Comparison of ENCODE assay signal across 11 cellular contexts in the genomic region with DNA sequence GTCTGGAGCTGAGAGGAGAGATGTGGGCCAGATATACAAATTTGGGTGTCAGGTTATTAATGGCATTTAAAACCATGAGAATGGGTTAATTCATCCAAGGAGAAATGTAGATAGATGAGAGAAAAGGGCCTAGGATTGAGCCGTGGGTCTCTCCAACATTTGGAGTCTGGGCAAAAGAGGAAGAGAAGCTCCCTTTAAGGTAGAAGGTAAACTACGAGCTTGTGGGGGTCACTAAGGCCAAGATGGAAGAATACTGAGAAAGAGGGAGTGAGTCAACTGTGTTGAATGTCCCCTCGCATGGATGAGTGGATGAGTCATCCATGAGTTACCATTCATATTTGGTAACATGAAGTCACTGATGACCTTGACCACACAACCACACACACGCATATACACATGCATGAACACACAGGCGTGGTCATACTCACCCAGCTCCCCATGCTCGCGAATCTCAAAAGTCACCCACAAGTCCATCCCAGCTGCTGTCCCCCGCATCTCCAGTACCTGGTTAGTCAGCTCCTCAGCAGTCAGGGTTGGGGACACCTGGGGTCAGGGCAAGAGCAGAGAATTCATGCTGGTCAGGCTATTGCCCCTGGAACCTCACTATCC. TPM values are rescaled to one million over a fixed set of nuclear protein-coding genes. Genes with fewer than 3 reads are reported as not detected.
DNase-seq lines count a peak whose midpoint lies in the region; ATAC-seq, FAIRE-seq and TF ChIP-seq lines count a peak whose summit lies in the region.
"Had no signal": no experiment of that assay in that cellular context is flagged by ENCODE, and none has a peak within 500 bp of the region (broad histone marks: within the 10 kb centered on the region; RNA-seq: fewer than 3 reads in every experiment).

No MANE protein-coding gene starts in this region.

- FAIRE-seq in K562 (lab: Jason Lieb, UNC) = peak; percentile 65
- no peak for FAIRE-seq in urothelium cell line (lab: Jason Lieb, UNC)

- H3K4me3 Mint-ChIP-seq in CD14-positive monocyte (no peak overlapping the region), progenitor cell of endocrine pancreas (ENCODE audit: low read depth) (no peak overlapping the region)

- no TSS peak for BruUV-seq in K562 (replicated peaks; lab: Mats Ljungman, UMichigan)

- H3K4me1 ChIP-seq in K562 (replicated peaks in 1 of 2; ENCODE audit: control insufficient read depth in 2 of 2, insufficient read depth in 2 of 2, low read length in 2 of 2) = peaks cover 0 to 8% of the 10 kb centered on the region in 2 experiments; a peak in 2 of 5 replicates

- no peaks in the 10 kb centered on the region for H3K36me3 Mint-ChIP-seq in activated naive CD4-positive, alpha-beta T cell treated with anti-CD3 and anti-CD28 coated beads, Interleukin-2, amount 50 U/mL, for 72 hours
- H3K36me3 Mint-ChIP-seq in CD14-positive monocyte = peaks cover 82% of the 10 kb centered on the region in 2 donors
- H3K36me3 Mint-ChIP-seq in progenitor cell of endocrine pancreas (ENCODE audit: insufficient read depth) = no peaks in the 10 kb centered on the region

- H3K9me3 ChIP-seq in K562 (replicated peaks; ENCODE audit: control insufficient read depth, insufficient read depth, low read depth, low read length) = no peaks in the 10 kb centered on the region

- H3K4me1 Mint-ChIP-seq in CD14-positive monocyte = no peaks in the 10 kb centered on the region
- no peaks in the 10 kb centered on the region for H3K4me1 Mint-ChIP-seq in progenitor cell of endocrine pancreas (ENCODE audit: low read depth)

- H3K27me3 Mint-ChIP-seq in CD14-positive monocyte (ENCODE audit: low read depth in 3 of 3) (peaks cover 0 to 2% (median 0%) of the 10 kb centered on the region in 3 donors), progenitor cell of endocrine pancreas (peaks cover 2% of the 10 kb centered on the region)

- DNase-seq in activated naive CD4-positive, alpha-beta T cell treated with anti-CD3 and anti-CD28 coated beads, Interleukin-2, amount 50 U/mL, for 72 hours (ENCODE audit: low spot score in 2 of 2) = no peak
- DNase-seq in activated naive CD4-positive, alpha-beta T cell (lab: John Stamatoyannopoulos, UW) = no peak
- DNase-seq in K562 (ENCODE audit: extremely low read depth in 1 of 4, low spot score in 3 of 4) = peak; percentile 39 to 72 (median 54)
- peak; percentile 58 for DNase-seq in urothelium cell line (ENCODE audit: low spot score)
- DNase-seq in CD14-positive monocyte (ENCODE audit: low spot score) = no peak
- DNase-seq in progenitor cell of endocrine pancreas (ENCODE audit: low spot score, unreplicated experiment) = no peak
- DNase-seq: COR-L47 had no signal

- H3K27ac ChIP-seq in K562 (ENCODE audit: extremely low read depth, low read depth, low read length) = peak overlapping the region; percentile 37; the same call in 2 of the 3 replicates
- H3K27ac ChIP-seq: cardiac muscle cell, HL-60 had no signal

- POLR2A ChIA-PET in K562 (lab: Yijun Ruan, JAX) = interaction anchor here (0.5 to 2.7 kb wide), 4 partner anchors 12 to 466 kb away, joined by 3 to 11 read pairs (median 3); a partner anchor contains a TSS

- H3K9ac ChIP-seq in K562 (ENCODE audit: insufficient read depth in 1 of 2, low read depth in 2 of 2, low read length in 2 of 2) = no peak overlapping the region

- no peaks in the 10 kb centered on the region for H3K79me2 ChIP-seq in K562 (ENCODE audit: control insufficient read depth, insufficient read depth, low read length)

- no peaks in the 10 kb centered on the region for H4K20me1 ChIP-seq in K562 (replicated peaks; ENCODE audit: control insufficient read depth, insufficient read depth, low read length)

- H3K27me3 ChIP-seq in K562 (ENCODE audit: control insufficient read depth in 2 of 2, insufficient read depth in 2 of 2, low read length in 2 of 2) = no peaks in the 10 kb centered on the region
- H3K27me3 ChIP-seq: cardiac muscle cell had no signal

- H3K9me3 Mint-ChIP-seq in activated naive CD4-positive, alpha-beta T cell treated with anti-CD3 and anti-CD28 coated beads, Interleukin-2, amount 50 U/mL, for 72 hours = no peaks in the 10 kb centered on the region
- peaks cover 0 to 5% (median 0%) of the 10 kb centered on the region in 7 donors for H3K9me3 Mint-ChIP-seq in CD14-positive monocyte
- no peaks in the 10 kb centered on the region for H3K9me3 Mint-ChIP-seq in progenitor cell of endocrine pancreas (ENCODE audit: low read depth)

- intact Hi-C loops in K562 (cut with micrococcal nuclease) = no loop called here
- intact Hi-C loops in CD14-positive monocyte (cut with micrococcal nuclease) = no loop called here

- no peak for TF ChIP-seq RAD21 in K562 (CRISPR knock-in tag; conservative IDR thresholded peaks at IDR 0.05 in 1 of 2, IDR thresholded peaks at IDR 0.05 in 1 of 2)

- ATAC-seq in activated naive CD4-positive, alpha-beta T cell treated with anti-CD3 and anti-CD28 coated beads, Interleukin-2, amount 50 U/mL, for 72 hours = peak; percentile 48 to 86
- peak; percentile 79 for ATAC-seq in HG03354 (IDR thresholded peaks at IDR 0.05; ENCODE audit: poor library complexity, severe bottlenecking, unreplicated experiment)
- ATAC-seq in K562 = peak; percentile 53
- ATAC-seq in GM21515 (IDR thresholded peaks at IDR 0.05; ENCODE audit: unreplicated experiment) = no peak

- CTCF ChIA-PET in K562 (lab: Yijun Ruan, JAX; ENCODE audit: low intra/inter-chr PET ratio) = no interaction called here

- TF ChIP-seq POLR2A in K562 (conservative IDR thresholded peaks at IDR 0.05) = no peak

- WGBS in K562 (ENCODE audit: insufficient coverage, low coverage, missing lambda C conversion rate) = 26% methylated on average over 8 of the region's 8 CpGs

- TF ChIP-seq CTCF in K562 (IDR thresholded peaks at IDR 0.05 in 2 of 3, conservative IDR thresholded peaks at IDR 0.05 in 1 of 3; ENCODE audit: insufficient read depth in 2 of 3, low read depth in 1 of 3, low read length in 3 of 3) (no peak), CD14-positive monocyte (IDR thresholded peaks at IDR 0.05) (no peak), progenitor cell of endocrine pancreas (IDR thresholded peaks at IDR 0.05; ENCODE audit: unreplicated experiment) (no peak)

- no peak overlapping the region for H2AFZ ChIP-seq in K562 (ENCODE audit: low read depth, low read length)

- H3K4me3 ChIP-seq in K562 = no peak overlapping the region
- H3K4me3 ChIP-seq: cardiac muscle cell had no signal

- no peak overlapping the region for H3K27ac Mint-ChIP-seq in activated naive CD4-positive, alpha-beta T cell treated with anti-CD3 and anti-CD28 coated beads, Interleukin-2, amount 50 U/mL, for 72 hours
- H3K27ac Mint-ChIP-seq in CD14-positive monocyte (peak overlapping the region in 1 of 7 donors; percentile 25), progenitor cell of endocrine pancreas (no peak overlapping the region)

- H3K36me3 ChIP-seq in K562 (ENCODE audit: control insufficient read depth, insufficient read depth, low read length) = peaks cover 11% of the 10 kb centered on the region; the same call in 2 of the 3 replicates
- H3K36me3 ChIP-seq: cardiac muscle cell had no signal

- TF ChIP-seq EP300 in K562 (IDR thresholded peaks at IDR 0.05; ENCODE audit: low read length) = peak; percentile 29; the same call in 1 of the 2 replicates

- no peak overlapping the region for H3K4me2 ChIP-seq in K562 (ENCODE audit: insufficient read depth, low read length)

- in situ Hi-C loops in K562 (cut with MboI) = no loop called here

- H3K9me1 ChIP-seq in K562 (ENCODE audit: control insufficient read depth, insufficient read depth, low read length) = peaks cover 5% of the 10 kb centered on the region

RNA-seq across cellular contexts. Expression of a gene that starts 6.8 kb away (rescaled TPM):
- 10 to 100 TPM; 44.9 to 62.9 TPM for total RNA-seq in activated naive CD4-positive, alpha-beta T cell treated with anti-CD3 and anti-CD28 coated beads, Interleukin-2, amount 50 U/mL, for 72 hours
- total RNA-seq in K562 (2011; cell fraction: chromatin; rRNA removed; ENCODE audit: low replicate concordance) = 160 and 307 TPM in 2 replicates
- 128 and 139 TPM in 2 replicates for total RNA-seq in K562 (2011; cell fraction: nucleolus; rRNA removed)
- 143 and 150 TPM in 2 replicates for total RNA-seq in K562 (2011; cell fraction: nucleoplasm; rRNA removed)
- total RNA-seq in K562 (2014; rRNA removed) = 19.2 and 20.6 TPM in 2 replicates
- total RNA-seq in K562 (2014; rRNA removed; fragmentation: Illumina TruSeq; extraction: Trizol) = 7.0 and 7.9 TPM in 2 replicates
- total RNA-seq in K562 (2015; rRNA removed; fragmentation: Illumina TruSeq; extraction: Trizol) = 12.9 and 13.7 TPM in 2 replicates
- total RNA-seq in K562 (2021) = 19.2 and 26.5 TPM in 2 replicates
- 24.8 and 36.2 TPM in 2 replicates for polyA plus RNA-seq in K562 (2011; rRNA removed)
- 11.3 and 18.8 TPM in 2 replicates for polyA plus RNA-seq in K562 (2011; cell fraction: cytosol; rRNA removed)
- polyA plus RNA-seq in K562 (2011; cell fraction: nucleus; rRNA removed) = 300 and 346 TPM in 2 replicates
- 16.4 and 35.9 TPM in 2 replicates for polyA plus RNA-seq in K562 (2012)
- polyA plus RNA-seq in K562 (2014; fragmentation: Illumina TruSeq; extraction: Trizol) = 13.6 and 20.6 TPM in 2 replicates
- under 1 TPM; 0.35 to 0.84 TPM for polyA plus RNA-seq in K562 (2014; fragmentation: Nextera tagmentation; extraction: Ambion mirVana)
- polyA plus RNA-seq in K562 (2014; rRNA removed) = 28.6 and 37.5 TPM in 2 replicates
- polyA minus RNA-seq in K562 (2011; rRNA and poly(A)+ RNA removed) = 7.8 and 12.4 TPM in 2 replicates
- polyA minus RNA-seq in K562 (2011; cell fraction: cytosol; rRNA and poly(A)+ RNA removed) = 12.8 and 13.1 TPM in 2 replicates
- polyA minus RNA-seq in K562 (2011; cell fraction: nucleus; rRNA and poly(A)+ RNA removed) = 43.8 and 62.2 TPM in 2 replicates
- polyA plus RNA-seq in CD14-positive monocyte = 1 to 10 TPM; 3.0 to 3.4 TPM
- 27.7 and 30.7 TPM in 2 replicates for total RNA-seq in progenitor cell of endocrine pancreas

RNA-seq across cellular contexts. Expression of a gene that starts 21.2 kb away (rescaled TPM):
- total RNA-seq in activated naive CD4-positive, alpha-beta T cell treated with anti-CD3 and anti-CD28 coated beads, Interleukin-2, amount 50 U/mL, for 72 hours = 10 to 100 TPM; 22.2 to 34.2 TPM
- total RNA-seq in K562 (2011; cell fraction: chromatin; rRNA removed; ENCODE audit: low replicate concordance) = 14.3 and 44.8 TPM in 2 replicates
- total RNA-seq in K562 (2011; cell fraction: nucleolus; rRNA removed) = 46.6 and 54.9 TPM in 2 replicates
- total RNA-seq in K562 (2011; cell fraction: nucleoplasm; rRNA removed) = 22.9 and 26.5 TPM in 2 replicates
- total RNA-seq in K562 (2014; rRNA removed) (30.7 and 35.5 TPM in 2 replicates), K562 (2014; rRNA removed; fragmentation: Illumina TruSeq; extraction: Trizol) (5.0 and 7.0 TPM in 2 replicates), K562 (2015; rRNA removed; fragmentation: Illumina TruSeq; extraction: Trizol) (14.1 and 14.3 TPM in 2 replicates), K562 (2021) (22.9 and 23.3 TPM in 2 replicates), progenitor cell of endocrine pancreas (5.2 and 6.7 TPM in 2 replicates)
- polyA plus RNA-seq in K562 (2011; rRNA removed) (17.4 and 17.9 TPM in 2 replicates), K562 (2014; fragmentation: Illumina TruSeq; extraction: Trizol) (13.3 and 19.8 TPM in 2 replicates), K562 (2014; fragmentation: Nextera tagmentation; extraction: Ambion mirVana) (under 1 TPM; 0.06 to 0.76 TPM), K562 (2014; rRNA removed) (33.8 and 36.0 TPM in 2 replicates), CD14-positive monocyte (1 to 10 TPM; 1.0 to 1.3 TPM)
- polyA plus RNA-seq in K562 (2011; cell fraction: cytosol; rRNA removed) = 15.7 and 32.1 TPM in 2 replicates
- 65.3 and 140 TPM in 2 replicates for polyA plus RNA-seq in K562 (2011; cell fraction: nucleus; rRNA removed)
- 4.8 and 10.5 TPM in 2 replicates for polyA plus RNA-seq in K562 (2012)
- 6.0 and 11.9 TPM in 2 replicates for polyA minus RNA-seq in K562 (2011; rRNA and poly(A)+ RNA removed)
- 7.4 and 8.4 TPM in 2 replicates for polyA minus RNA-seq in K562 (2011; cell fraction: cytosol; rRNA and poly(A)+ RNA removed)
- 18.0 and 23.8 TPM in 2 replicates for polyA minus RNA-seq in K562 (2011; cell fraction: nucleus; rRNA and poly(A)+ RNA removed)

RNA-seq across cellular contexts. Expression of a gene that starts 21.4 kb away (rescaled TPM):
- total RNA-seq in activated naive CD4-positive, alpha-beta T cell treated with anti-CD3 and anti-CD28 coated beads, Interleukin-2, amount 50 U/mL, for 72 hours = 100 to 1,000 TPM in 1 of 2 donors, 10 to 100 TPM in 1; 70.7 to 110 TPM
- total RNA-seq in K562 (2011; cell fraction: chromatin; rRNA removed; ENCODE audit: low replicate concordance) = 380 and 433 TPM in 2 replicates
- 249 and 274 TPM in 2 replicates for total RNA-seq in K562 (2011; cell fraction: nucleolus; rRNA removed)
- total RNA-seq in K562 (2011; cell fraction: nucleoplasm; rRNA removed) = 332 and 388 TPM in 2 replicates
- total RNA-seq in K562 (2014; rRNA removed) = 111 and 160 TPM in 2 replicates
- 118 and 129 TPM in 2 replicates for total RNA-seq in K562 (2014; rRNA removed; fragmentation: Illumina TruSeq; extraction: Trizol)
- 116 and 130 TPM in 2 replicates for total RNA-seq in K562 (2015; rRNA removed; fragmentation: Illumina TruSeq; extraction: Trizol)
- 114 and 119 TPM in 2 replicates for total RNA-seq in K562 (2021)
- 190 and 191 TPM in 2 replicates for polyA plus RNA-seq in K562 (2011; rRNA removed)
- 207 and 230 TPM in 2 replicates for polyA plus RNA-seq in K562 (2011; cell fraction: cytosol; rRNA removed)
- polyA plus RNA-seq in K562 (2011; cell fraction: nucleus; rRNA removed) = 365 and 426 TPM in 2 replicates
- 77.6 and 93.4 TPM in 2 replicates for polyA plus RNA-seq in K562 (2012)
- polyA plus RNA-seq in K562 (2014; fragmentation: Illumina TruSeq; extraction: Trizol) = 144 and 153 TPM in 2 replicates
- polyA plus RNA-seq in K562 (2014; fragmentation: Nextera tagmentation; extraction: Ambion mirVana) = 100 to 1,000 TPM in 1 of 2 experiments, 10 to 100 TPM in 1; 89.7 to 107 TPM
- 120 and 137 TPM in 2 replicates for polyA plus RNA-seq in K562 (2014; rRNA removed)
- polyA minus RNA-seq in K562 (2011; rRNA and poly(A)+ RNA removed) = 136 and 147 TPM in 2 replicates
- polyA minus RNA-seq in K562 (2011; cell fraction: cytosol; rRNA and poly(A)+ RNA removed) = 73.0 and 87.2 TPM in 2 replicates
- 80.6 and 114 TPM in 2 replicates for polyA minus RNA-seq in K562 (2011; cell fraction: nucleus; rRNA and poly(A)+ RNA removed)
- 10 to 100 TPM; 80.5 to 82.3 TPM for polyA plus RNA-seq in CD14-positive monocyte
- 101 and 103 TPM in 2 replicates for total RNA-seq in progenitor cell of endocrine pancreas

RNA-seq across cellular contexts. Expression of a gene that starts 24.0 kb away (rescaled TPM):
- total RNA-seq in activated naive CD4-positive, alpha-beta T cell treated with anti-CD3 and anti-CD28 coated beads, Interleukin-2, amount 50 U/mL, for 72 hours = 1 to 10 TPM; 2.7 to 8.3 TPM
- 9.6 and 29.6 TPM in 2 replicates for total RNA-seq in K562 (2011; cell fraction: chromatin; rRNA removed; ENCODE audit: low replicate concordance)
- total RNA-seq in K562 (2011; cell fraction: nucleolus; rRNA removed) = 10.7 and 13.7 TPM in 2 replicates
- total RNA-seq in K562 (2011; cell fraction: nucleoplasm; rRNA removed) = 8.9 and 9.9 TPM in 2 replicates
- total RNA-seq in K562 (2014; rRNA removed) (6.4 and 8.6 TPM in 2 replicates), K562 (2014; rRNA removed; fragmentation: Illumina TruSeq; extraction: Trizol) (5.1 and 5.2 TPM in 2 replicates), K562 (2015; rRNA removed; fragmentation: Illumina TruSeq; extraction: Trizol) (7.1 and 7.5 TPM in 2 replicates), K562 (2021) (23.3 and 25.7 TPM in 2 replicates), progenitor cell of endocrine pancreas (6.2 and 6.4 TPM in 2 replicates)
- polyA plus RNA-seq in K562 (2011; rRNA removed) (6.1 and 7.0 TPM in 2 replicates), K562 (2014; fragmentation: Illumina TruSeq; extraction: Trizol) (16.6 and 16.8 TPM in 2 replicates), K562 (2014; fragmentation: Nextera tagmentation; extraction: Ambion mirVana) (1 to 10 TPM in 1 of 2 experiments, under 1 TPM in 1; 0.83 to 1.4 TPM), K562 (2014; rRNA removed) (14.8 and 16.7 TPM in 2 replicates), CD14-positive monocyte (1 to 10 TPM; 1.2 to 2.2 TPM)
- 5.5 and 7.0 TPM in 2 replicates for polyA plus RNA-seq in K562 (2011; cell fraction: cytosol; rRNA removed)
- 37.6 and 59.0 TPM in 2 replicates for polyA plus RNA-seq in K562 (2011; cell fraction: nucleus; rRNA removed)
- 13.9 and 21.4 TPM in 2 replicates for polyA plus RNA-seq in K562 (2012)
- polyA minus RNA-seq in K562 (2011; rRNA and poly(A)+ RNA removed) = 4.6 and 5.1 TPM in 2 replicates
- polyA minus RNA-seq in K562 (2011; cell fraction: cytosol; rRNA and poly(A)+ RNA removed) = 7.0 and 8.1 TPM in 2 replicates
- polyA minus RNA-seq in K562 (2011; cell fraction: nucleus; rRNA and poly(A)+ RNA removed) = 9.8 and 11.7 TPM in 2 replicates

RNA-seq across cellular contexts. Expression of a gene that starts 39.2 kb away (rescaled TPM):
- 100 to 1,000 TPM; 184 to 216 TPM for total RNA-seq in activated naive CD4-positive, alpha-beta T cell treated with anti-CD3 and anti-CD28 coated beads, Interleukin-2, amount 50 U/mL, for 72 hours
- total RNA-seq in K562 (2011; cell fraction: chromatin; rRNA removed; ENCODE audit: low replicate concordance) = 295 and 514 TPM in 2 replicates
- 151 and 162 TPM in 2 replicates for total RNA-seq in K562 (2011; cell fraction: nucleolus; rRNA removed)
- 271 and 317 TPM in 2 replicates for total RNA-seq in K562 (2011; cell fraction: nucleoplasm; rRNA removed)
- total RNA-seq in K562 (2014; rRNA removed) = 90.1 and 91.4 TPM in 2 replicates
- total RNA-seq in K562 (2014; rRNA removed; fragmentation: Illumina TruSeq; extraction: Trizol) = 73.7 and 84.9 TPM in 2 replicates
- total RNA-seq in K562 (2015; rRNA removed; fragmentation: Illumina TruSeq; extraction: Trizol) = 60.8 and 68.0 TPM in 2 replicates
- 268 and 328 TPM in 2 replicates for total RNA-seq in K562 (2021)
- polyA plus RNA-seq in K562 (2011; rRNA removed) = 146 and 159 TPM in 2 replicates
- polyA plus RNA-seq in K562 (2011; cell fraction: cytosol; rRNA removed) = 137 TPM in 2 replicates
- polyA plus RNA-seq in K562 (2011; cell fraction: nucleus; rRNA removed) = 325 and 501 TPM in 2 replicates
- 172 and 199 TPM in 2 replicates for polyA plus RNA-seq in K562 (2012)
- 261 and 291 TPM in 2 replicates for polyA plus RNA-seq in K562 (2014; fragmentation: Illumina TruSeq; extraction: Trizol)
- 10 to 100 TPM; 75.8 to 97.8 TPM for polyA plus RNA-seq in K562 (2014; fragmentation: Nextera tagmentation; extraction: Ambion mirVana)
- polyA plus RNA-seq in K562 (2014; rRNA removed) = 131 and 168 TPM in 2 replicates
- polyA minus RNA-seq in K562 (2011; rRNA and poly(A)+ RNA removed) = 279 and 286 TPM in 2 replicates
- 184 and 249 TPM in 2 replicates for polyA minus RNA-seq in K562 (2011; cell fraction: cytosol; rRNA and poly(A)+ RNA removed)
- 108 and 288 TPM in 2 replicates for polyA minus RNA-seq in K562 (2011; cell fraction: nucleus; rRNA and poly(A)+ RNA removed)
- polyA plus RNA-seq in CD14-positive monocyte = 10 to 100 TPM; 60.2 to 98.6 TPM
- total RNA-seq in progenitor cell of endocrine pancreas = 63.5 and 74.3 TPM in 2 replicates

Comparison
In these comparisons a context has a peak if more than half of its experiments do, and no peak if none do; other contexts are left out.
1. DNase-seq: peak in K562 (4 of 4) and urothelium cell line (single experiment); none in activated naive CD4-positive, alpha-beta T cell treated with anti-CD3 and anti-CD28 coated beads, Interleukin-2, amount 50 U/mL, for 72 hours (0 of 2), activated naive CD4-positive, alpha-beta T cell (0 of 4), CD14-positive monocyte (single experiment) and progenitor cell of endocrine pancreas (single experiment).